ENCODE assay signal across 28 cellular contexts in the genomic region with DNA sequence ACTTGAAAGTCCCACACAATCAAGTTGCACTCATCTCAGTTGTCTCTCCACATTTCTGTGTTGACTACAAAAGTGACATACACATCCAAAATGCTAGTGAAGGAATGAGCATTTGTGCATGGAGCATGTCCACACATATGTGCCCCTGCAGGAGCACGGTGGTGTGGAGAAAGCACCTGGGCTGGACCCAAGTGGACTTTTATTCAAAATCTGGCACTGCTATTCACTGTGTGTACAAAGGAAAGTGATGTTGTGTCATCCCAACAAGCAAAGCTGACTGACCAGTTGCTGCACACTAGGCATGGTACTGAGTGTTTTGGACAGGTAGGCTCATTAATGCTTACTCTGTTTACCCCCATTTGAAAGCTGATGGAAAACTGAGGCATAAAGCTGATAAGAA.
"Had no signal": no experiment of that assay in that cellular context is flagged by ENCODE, and none has a peak within 500 bp of the region (broad histone marks: within the 10 kb centered on the region; RNA-seq: fewer than 3 reads in every experiment).

No MANE protein-coding gene starts in this region.

- H3K9me3 Mint-ChIP-seq: effector memory CD8-positive, alpha-beta T cell had no signal

- H3K27ac Mint-ChIP-seq: dendritic cell treated with granulocyte-macrophage colony-stimulating factor and Interleukin-4, amounts not matched to agents 40 ng/mL and 50 ng/mL, for 4 days; effector memory CD8-positive, alpha-beta T cell; endodermal cell had no signal

- H3K4me3 Mint-ChIP-seq: dendritic cell treated with granulocyte-macrophage colony-stimulating factor and Interleukin-4, amounts not matched to agents 40 ng/mL and 50 ng/mL, for 4 days; effector memory CD8-positive, alpha-beta T cell; endodermal cell had no signal

- H3K27me3 ChIP-seq: colonic mucosa, dorsolateral prefrontal cortex, esophagus muscularis mucosa, esophagus squamous epithelium, foreskin keratinocyte, gastrocnemius medialis, gastroesophageal sphincter, heart left ventricle, heart right ventricle had no signal

- DNase-seq: colonic mucosa; cortex of kidney; dermis blood vessel endothelial cell; dorsolateral prefrontal cortex; effector CD4-positive, alpha-beta T cell; effector CD8-positive, alpha-beta T cell; effector memory CD4-positive, alpha-beta T cell; effector memory CD8-positive, alpha-beta T cell; endodermal cell; erythroblast; esophagus squamous epithelium; foreskin fibroblast; foreskin keratinocyte; foreskin melanocyte; gastrocnemius medialis; glutamatergic neuron; head of caudate nucleus; heart left ventricle; heart right ventricle had no signal

- FAIRE-seq: colon, endometrium, endothelial cell of umbilical vein, frontal cortex had no signal

- H3K4me1 Mint-ChIP-seq: endodermal cell had no signal

- ATAC-seq: effector memory CD8-positive, alpha-beta T cell; esophagus mucosa; foreskin keratinocyte; gastrocnemius medialis; gastroesophageal sphincter; heart left ventricle; heart right ventricle had no signal

- H3K27me3 Mint-ChIP-seq: dendritic cell treated with granulocyte-macrophage colony-stimulating factor and Interleukin-4, amounts not matched to agents 40 ng/mL and 50 ng/mL, for 4 days; effector memory CD8-positive, alpha-beta T cell had no signal

- H3K4me3 ChIP-seq: colonic mucosa, coronary artery, dorsolateral prefrontal cortex, esophagus muscularis mucosa, esophagus squamous epithelium, gastrocnemius medialis, gastroesophageal sphincter, heart left ventricle, heart right ventricle had no signal
